In genomic region chr13:74931698-74932433, GRCh38 we compare ENCODE assay signal across 17 cellular contexts.
DNase-seq lines count a peak whose midpoint lies in the region; ATAC-seq, FAIRE-seq and TF ChIP-seq lines count a peak whose summit lies in the region.
"Had no signal": no experiment of that assay in that cellular context is flagged by ENCODE, and none has a peak within 500 bp of the region (broad histone marks: within the 10 kb centered on the region; RNA-seq: fewer than 3 reads in every experiment).

No MANE protein-coding gene starts in this region.

- H3K36me3 ChIP-seq in K562 (ENCODE audit: control insufficient read depth, insufficient read depth, low read length): no peaks in the 10 kb centered on the region
- no peaks in the 10 kb centered on the region for H3K36me3 ChIP-seq in Peyer's patch
- H3K36me3 ChIP-seq in transverse colon: no peaks in the 10 kb centered on the region

- peak; percentile 57; the same call in 2 of the 3 replicates for ATAC-seq in K562

- H2AFZ ChIP-seq in K562 (ENCODE audit: low read depth, low read length): peak overlapping the region; percentile 70; the same call in 1 of the 2 replicates

- H4K20me1 ChIP-seq in K562 (replicated peaks; ENCODE audit: control insufficient read depth, insufficient read depth, low read length): no peaks in the 10 kb centered on the region

- 0 out of 2 replicates have a peak, but pooled peaks cover 2% of the 10 kb centered on the region for H3K9me3 ChIP-seq in K562 (replicated peaks; ENCODE audit: control insufficient read depth, insufficient read depth, low read depth, low read length)
- no peaks in the 10 kb centered on the region for H3K9me3 ChIP-seq in Peyer's patch
- no peaks in the 10 kb centered on the region for H3K9me3 ChIP-seq in transverse colon

- POLR2A ChIA-PET in K562 (lab: Yijun Ruan, JAX): interaction anchor here (1.2 kb wide), 1 partner anchor 10 kb away, joined by 4 read pairs; no protein-coding TSS in a partner anchor

- TF ChIP-seq CTCF in 22Rv1 (IDR thresholded peaks at IDR 0.05) (no peak), K562 (IDR thresholded peaks at IDR 0.05 in 2 of 3, conservative IDR thresholded peaks at IDR 0.05 in 1 of 3; ENCODE audit: insufficient read depth in 2 of 3, low read depth in 1 of 3, low read length in 3 of 3) (no peak), foreskin fibroblast (IDR thresholded peaks at IDR 0.05; ENCODE audit: low read depth, low read length) (no peak), Peyer's patch (IDR thresholded peaks at IDR 0.05) (no peak), transverse colon (IDR thresholded peaks at IDR 0.05) (no peak)

- no peak for FAIRE-seq in K562 (lab: Jason Lieb, UNC)
- FAIRE-seq: H54, RCC 7860 had no signal

- peaks cover 0 to 8% of the 10 kb centered on the region in 2 experiments; a peak in 4 of 5 replicates for H3K4me1 ChIP-seq in K562 (replicated peaks in 1 of 2; ENCODE audit: control insufficient read depth in 2 of 2, insufficient read depth in 2 of 2, low read length in 2 of 2)
- H3K4me1 ChIP-seq in Peyer's patch: no peaks in the 10 kb centered on the region
- no peaks in the 10 kb centered on the region for H3K4me1 ChIP-seq in transverse colon

- no peaks in the 10 kb centered on the region for H3K9me1 ChIP-seq in K562 (ENCODE audit: control insufficient read depth, insufficient read depth, low read length)

- H3K79me2 ChIP-seq in K562 (ENCODE audit: control insufficient read depth, insufficient read depth, low read length): no peaks in the 10 kb centered on the region

- no peak overlapping the region for H3K4me3 ChIP-seq in K562
- H3K4me3 ChIP-seq in foreskin fibroblast (ENCODE audit: low read depth in 1 of 2, low read length in 2 of 2): no peak overlapping the region
- no peak overlapping the region for H3K4me3 ChIP-seq in Peyer's patch
- no peak overlapping the region for H3K4me3 ChIP-seq in transverse colon

- BruUV-seq in K562 (replicated peaks; lab: Mats Ljungman, UMichigan): no TSS peak

- H3K27me3 ChIP-seq in K562 (ENCODE audit: control insufficient read depth in 2 of 2, insufficient read depth in 2 of 2, low read length in 2 of 2) (no peaks in the 10 kb centered on the region), Peyer's patch (no peaks in the 10 kb centered on the region), transverse colon (no peaks in the 10 kb centered on the region)

- in situ Hi-C loops in K562 (cut with MboI): no loop called here
- in situ Hi-C loops in transverse colon (cut with MboI; ENCODE audit: low pct_ligation_motif_present in 1 of 4, low pct_unique_long_range_greater_than_20kb in 1 of 4, low sequenced_read_pairs in 3 of 4): no loop called here

- H3K27ac ChIP-seq in 22Rv1: peak overlapping the region; percentile 64
- no peak overlapping the region for H3K27ac ChIP-seq in K562 (ENCODE audit: extremely low read depth, low read depth, low read length)
- no peak overlapping the region for H3K27ac ChIP-seq in Peyer's patch
- no peak overlapping the region for H3K27ac ChIP-seq in transverse colon

- no peak for TF ChIP-seq RAD21 in K562 (CRISPR knock-in tag; conservative IDR thresholded peaks at IDR 0.05 in 1 of 2, IDR thresholded peaks at IDR 0.05 in 1 of 2)

- TF ChIP-seq EP300 in K562 (IDR thresholded peaks at IDR 0.05; ENCODE audit: low read length) (no peak), transverse colon (IDR thresholded peaks at IDR 0.05; ENCODE audit: low read depth) (no peak)

- intact Hi-C loops in K562 (cut with micrococcal nuclease) (no loop called here), transverse colon (cut with DNase I; ENCODE audit: low total_unique reads) (no loop called here)

- CTCF ChIA-PET in K562 (lab: Yijun Ruan, JAX; ENCODE audit: low intra/inter-chr PET ratio): no interaction called here

- no peak overlapping the region for H3K4me2 ChIP-seq in K562 (ENCODE audit: insufficient read depth, low read length)

- DNase-seq in GM04504 (ENCODE audit: low read depth) (peak; percentile 9), K562 (ENCODE audit: extremely low read depth in 1 of 4, low spot score in 3 of 4) (no peak), foreskin fibroblast (peak; percentile 29 to 75), Peyer's patch (no peak), transverse colon (no peak), NOMO-1 treated with dmso at 0.1 percent for 144 hours (lab: John Stamatoyannopoulos, UW; ENCODE audit: unreplicated experiment) (no peak)
- no peak for DNase-seq in effector CD4-positive, alpha-beta T cell
- DNase-seq: 8988T, DMS 273 treated with DMSO at 0.1 percent for 48 hours, KG1, NCI-H1092 treated with DMSO at 0.1 percent for 48 hours, NCI-H1694, NCI-H446, SHP77 had no signal

- no peak overlapping the region for H3K9ac ChIP-seq in K562 (ENCODE audit: insufficient read depth in 1 of 2, low read depth in 2 of 2, low read length in 2 of 2)

- TF ChIP-seq POLR2A in K562 (conservative IDR thresholded peaks at IDR 0.05) (no peak), Peyer's patch (IDR thresholded peaks at IDR 0.05) (no peak), transverse colon (IDR thresholded peaks at IDR 0.05) (no peak)

TF ChIP-seq in K562, 482 proteins besides CTCF, POLR2A, EP300 and RAD21 (continues in another document):
- TF ChIP-seq ZBTB34 (CRISPR knock-in tag; IDR thresholded peaks at IDR 0.05): no peak
- TF ChIP-seq ZBTB26 (CRISPR knock-in tag; IDR thresholded peaks at IDR 0.05): no peak
- TF ChIP-seq SMARCA5 (IDR thresholded peaks at IDR 0.05): no peak
- no peak for TF ChIP-seq CREB3L1 (IDR thresholded peaks at IDR 0.05; ENCODE audit: borderline replicate concordance, low read depth)
- no peak for TF ChIP-seq TAL1 (IDR thresholded peaks at IDR 0.05)
- TF ChIP-seq GTF2E2 (tag; IDR thresholded peaks at IDR 0.05): no peak
- TF ChIP-seq KAT2B (IDR thresholded peaks at IDR 0.05; ENCODE audit: low read depth, low read length): no peak
- TF ChIP-seq IRF1 (CRISPR knock-in tag; IDR thresholded peaks at IDR 0.05; ENCODE audit: borderline replicate concordance): no peak
- no peak for TF ChIP-seq E2F3 (CRISPR knock-in tag; IDR thresholded peaks at IDR 0.05)
- TF ChIP-seq THRB (CRISPR knock-in tag; conservative IDR thresholded peaks at IDR 0.05): no peak
- TF ChIP-seq ZNF584 (CRISPR knock-in tag; IDR thresholded peaks at IDR 0.05; ENCODE audit: low read depth): no peak
- TF ChIP-seq CBFA2T2 (conservative IDR thresholded peaks at IDR 0.05): no peak
- TF ChIP-seq SRF (CRISPR knock-in tag; IDR thresholded peaks at IDR 0.05): no peak

Comparison
In these comparisons a context has a peak if more than half of its experiments do, and no peak if none do; other contexts are left out.
1. DNase-seq: peak in GM04504 (single experiment) and foreskin fibroblast (2 of 2); none in K562 (0 of 4), effector CD4-positive, alpha-beta T cell (single experiment), Peyer's patch (0 of 3), transverse colon (single experiment) and NOMO-1 treated with dmso at 0.1 percent for 144 hours (single experiment).